ENCODE assay signal across 8 cellular contexts in the genomic region with DNA sequence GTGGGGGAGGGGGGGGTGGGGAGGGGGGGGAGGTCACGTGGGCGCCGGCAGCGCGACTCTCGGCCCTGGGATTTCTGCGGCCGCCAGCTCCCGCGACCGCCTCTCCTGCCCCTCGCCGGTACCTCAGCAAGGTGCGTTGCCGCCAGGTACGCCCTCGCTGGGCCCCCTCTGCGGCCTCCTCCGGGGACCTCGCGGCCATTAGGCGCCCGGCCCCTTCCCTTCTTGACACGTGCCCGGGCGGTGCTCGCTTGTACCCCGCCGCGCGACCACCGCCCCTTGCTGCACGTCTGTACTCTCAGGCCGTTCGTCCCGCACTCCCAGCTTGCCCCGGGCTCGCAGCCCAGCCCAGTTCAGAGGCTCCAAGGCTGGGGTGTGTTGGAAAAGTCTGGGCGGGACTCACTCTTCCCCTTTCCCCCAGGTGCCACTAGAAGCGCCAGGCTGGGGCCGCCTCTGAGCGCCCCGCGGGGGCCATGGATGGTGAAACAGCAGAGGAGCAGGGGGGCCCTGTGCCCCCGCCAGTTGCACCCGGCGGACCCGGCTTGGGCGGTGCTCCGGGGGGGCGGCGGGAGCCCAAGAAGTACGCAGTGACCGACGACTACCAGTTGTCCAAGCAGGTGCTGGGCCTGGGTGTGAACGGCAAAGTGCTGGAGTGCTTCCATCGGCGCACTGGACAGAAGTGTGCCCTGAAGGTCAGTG.
DNase-seq lines count a peak whose midpoint lies in the region; ATAC-seq and TF ChIP-seq lines count a peak whose summit lies in the region.

A gene (plus strand): TSS at position 56 of the 696 bp plus-strand sequence. CDS start 415 bp downstream, at position 471.

- peak within 1 kb of the TSS; percentile 89 for H3K9ac ChIP-seq in OCI-LY3 (ENCODE audit: low read length)

- ATAC-seq in HG02885 (IDR thresholded peaks at IDR 0.05; ENCODE audit: poor library complexity, unreplicated experiment): peak; percentile 21
- peak; percentile 5 for ATAC-seq in stimulated activated naive CD8-positive, alpha-beta T cell treated with anti-CD3 and anti-CD28 coated beads, Interleukin-15, amount 100 ng/mL, for 72 hours

- peaks cover 73% of the 10 kb centered on the region for H3K4me1 Mint-ChIP-seq in stimulated activated naive CD8-positive, alpha-beta T cell treated with anti-CD3 and anti-CD28 coated beads, Interleukin-15, amount 100 ng/mL, for 72 hours

- peaks cover 14% of the 10 kb centered on the region for H3K27me3 ChIP-seq in OCI-LY3 (ENCODE audit: low read depth, low read length)
- no peaks in the 10 kb centered on the region for H3K27me3 ChIP-seq in brain microvascular endothelial cell (replicated peaks)

- H4K20me1 ChIP-seq in OCI-LY3 (ENCODE audit: insufficient read depth, low read length): no peaks in the 10 kb centered on the region

- peak within 1 kb of the TSS; percentile 98 for H3K4me2 ChIP-seq in OCI-LY3 (ENCODE audit: low read length)

- H2AFZ ChIP-seq in OCI-LY3 (ENCODE audit: low read depth, low read length): peak within 1 kb of the TSS; percentile 75

- H3K27me3 Mint-ChIP-seq in stimulated activated naive CD8-positive, alpha-beta T cell treated with anti-CD3 and anti-CD28 coated beads, Interleukin-15, amount 100 ng/mL, for 72 hours: no peaks in the 10 kb centered on the region

- peak within 1 kb of the TSS; percentile 62 for H3K27ac ChIP-seq in OCI-LY3 (ENCODE audit: low read length)
- H3K27ac ChIP-seq in brain microvascular endothelial cell: peak within 1 kb of the TSS; percentile 57

- H3K9me3 Mint-ChIP-seq in stimulated activated naive CD8-positive, alpha-beta T cell treated with anti-CD3 and anti-CD28 coated beads, Interleukin-15, amount 100 ng/mL, for 72 hours: no peaks in the 10 kb centered on the region

- H3K79me2 ChIP-seq in OCI-LY3 (ENCODE audit: low read length): peaks cover 29% of the 10 kb centered on the region

- peak; percentile 23 for TF ChIP-seq CTCF in OCI-LY3 (IDR thresholded peaks at IDR 0.05; ENCODE audit: low read depth, low read length)
- TF ChIP-seq CTCF in brain microvascular endothelial cell (IDR thresholded peaks at IDR 0.05; ENCODE audit: low read depth, low read length, missing control alignments): no peak

- H3K9me3 ChIP-seq in OCI-LY3 (ENCODE audit: insufficient read depth, low read length): no peaks in the 10 kb centered on the region

- peaks cover 5% of the 10 kb centered on the region for H3K36me3 ChIP-seq in OCI-LY3 (replicated peaks; ENCODE audit: low read depth, low read length)
- no peaks in the 10 kb centered on the region for H3K36me3 ChIP-seq in brain microvascular endothelial cell (replicated peaks)

- in situ Hi-C loops in brain microvascular endothelial cell (cut with HindIII; ENCODE audit: low pct_ligation_motif_present, low sequenced_read_pairs): no loop called here

- peaks cover 19% of the 10 kb centered on the region for H3K4me1 ChIP-seq in OCI-LY3 (ENCODE audit: low read length)

- peak; percentile 79 for DNase-seq in activated effector memory CD4-positive, alpha-beta T cell treated with anti-CD3 and anti-CD28 coated beads, Interleukin-2, amount 50 U/mL, for 16 hours
- DNase-seq in activated effector memory CD4-positive, alpha-beta T cell treated with Interleukin-2 at 50 U/mL for 16 hours: no peak
- DNase-seq in brain microvascular endothelial cell (no peak), kidney tubule cell (ENCODE audit: low spot score) (peak; percentile 37), COR-L47 (lab: John Stamatoyannopoulos, UW) (no peak)
- peak; percentile 44 to 54 for DNase-seq in stimulated activated naive CD8-positive, alpha-beta T cell treated with anti-CD3 and anti-CD28 coated beads, Interleukin-15, amount 100 ng/mL, for 72 hours

- H3K4me3 ChIP-seq in OCI-LY3 (ENCODE audit: low read length) (peak within 1 kb of the TSS; percentile 85), brain microvascular endothelial cell (ENCODE audit: low read depth, low read length) (peak within 1 kb of the TSS; percentile 78)

- peak within 1 kb of the TSS; percentile 89 to 99 for H3K4me3 Mint-ChIP-seq in stimulated activated naive CD8-positive, alpha-beta T cell treated with anti-CD3 and anti-CD28 coated beads, Interleukin-15, amount 100 ng/mL, for 72 hours

- peak within 1 kb of the TSS; percentile 96 to 97 for H3K27ac Mint-ChIP-seq in stimulated activated naive CD8-positive, alpha-beta T cell treated with anti-CD3 and anti-CD28 coated beads, Interleukin-15, amount 100 ng/mL, for 72 hours

Comparison
In these comparisons a context has a peak if more than half of its experiments do, and no peak if none do; other contexts are left out.
1. DNase-seq: peak in activated effector memory CD4-positive, alpha-beta T cell treated with anti-CD3 and anti-CD28 coated beads, Interleukin-2, amount 50 U/mL, for 16 hours (single experiment), kidney tubule cell (single experiment) and stimulated activated naive CD8-positive, alpha-beta T cell treated with anti-CD3 and anti-CD28 coated beads, Interleukin-15, amount 100 ng/mL, for 72 hours (2 of 2); none in activated effector memory CD4-positive, alpha-beta T cell treated with Interleukin-2 at 50 U/mL for 16 hours (single experiment), brain microvascular endothelial cell (single experiment) and COR-L47 (single experiment).